ENCODE assay signal across 20 cellular contexts in genomic region chr22:48352086-48352911, GRCh38.
DNase-seq lines count a peak whose midpoint lies in the region; ATAC-seq and TF ChIP-seq lines count a peak whose summit lies in the region.
"Had no signal": no experiment of that assay in that cellular context is flagged by ENCODE, and none has a peak within 500 bp of the region (broad histone marks: within the 10 kb centered on the region; RNA-seq: fewer than 3 reads in every experiment).

No MANE protein-coding gene starts in this region.

- no peak overlapping the region for H3K9ac ChIP-seq in trophoblast cell (ENCODE audit: low read length)
- H3K9ac ChIP-seq: KMS-11 had no signal

- H3K27me3 ChIP-seq in RWPE2 (ENCODE audit: insufficient read depth, poor library complexity, severe bottlenecking) = no peaks in the 10 kb centered on the region
- H3K27me3 ChIP-seq in trophoblast cell (ENCODE audit: insufficient read depth, low read length) = no peaks in the 10 kb centered on the region

- ATAC-seq in left ventricle myocardium superior = no peak
- no peak for ATAC-seq in RWPE2 (ENCODE audit: low read depth)
- ATAC-seq in HG03565 (IDR thresholded peaks at IDR 0.05; ENCODE audit: unreplicated experiment) = no peak
- ATAC-seq in HG02610 (IDR thresholded peaks at IDR 0.05; ENCODE audit: unreplicated experiment) = no peak

- intact Hi-C loops in left ventricle myocardium superior (cut with micrococcal nuclease) = no loop called here
- intact Hi-C loops in cardiac septum (cut with DNase I) = no loop called here

- no peak for TF ChIP-seq CTCF in RWPE2 (IDR thresholded peaks at IDR 0.05; ENCODE audit: poor library complexity, severe bottlenecking)

- H3K9me3 ChIP-seq in RWPE2 (ENCODE audit: severe bottlenecking) = peaks cover 1% of the 10 kb centered on the region
- H3K9me3 ChIP-seq in trophoblast cell (ENCODE audit: insufficient read depth, low read depth, low read length) = no peaks in the 10 kb centered on the region
- H3K9me3 ChIP-seq: HAP-1 had no signal

- no peaks in the 10 kb centered on the region for H3K36me3 ChIP-seq in RWPE2 (ENCODE audit: low read depth)
- no peaks in the 10 kb centered on the region for H3K36me3 ChIP-seq in trophoblast cell (ENCODE audit: control insufficient read depth in 1 of 2, insufficient read depth in 2 of 2, low read length in 2 of 2)
- H3K36me3 ChIP-seq: HAP-1 had no signal

- no peak overlapping the region for H4K8ac ChIP-seq in trophoblast cell (ENCODE audit: low read depth, low read length)

- no peak overlapping the region for H3K4me3 ChIP-seq in RWPE2 (ENCODE audit: severe bottlenecking)
- peak overlapping the region; percentile 34 for H3K4me3 ChIP-seq in trophoblast cell (ENCODE audit: low read depth, low read length)
- H3K4me3 ChIP-seq: HAP-1 had no signal

- no peak overlapping the region for H4K91ac ChIP-seq in trophoblast cell (ENCODE audit: low read depth, low read length)

- no peaks in the 10 kb centered on the region for H3K4me1 ChIP-seq in RWPE2 (ENCODE audit: insufficient read depth, poor library complexity, severe bottlenecking)
- no peaks in the 10 kb centered on the region for H3K4me1 ChIP-seq in trophoblast cell (ENCODE audit: control insufficient read depth in 1 of 2, insufficient read depth in 2 of 2, low read length in 2 of 2)
- H3K4me1 ChIP-seq: HAP-1 had no signal

- no peaks in the 10 kb centered on the region for H3K79me1 ChIP-seq in trophoblast cell (ENCODE audit: low read length)

- no peak overlapping the region for H3K27ac ChIP-seq in RWPE2 (ENCODE audit: poor library complexity, severe bottlenecking)
- no peak overlapping the region for H3K27ac ChIP-seq in trophoblast cell (ENCODE audit: low read depth, low read length)
- H3K27ac ChIP-seq: KMS-11 had no signal

- no peak overlapping the region for H2BK5ac ChIP-seq in trophoblast cell (ENCODE audit: low read depth, low read length, poor library complexity)

- no peak overlapping the region for H3K4me2 ChIP-seq in trophoblast cell (ENCODE audit: low read length)
- H3K4me2 ChIP-seq: KMS-11 had no signal

- no peak overlapping the region for H3K23ac ChIP-seq in trophoblast cell (ENCODE audit: low read length)

- H3K14ac ChIP-seq in trophoblast cell (ENCODE audit: low read length) = no peak overlapping the region

- H4K12ac ChIP-seq in trophoblast cell (ENCODE audit: low read depth, low read length) = no peak overlapping the region

- H2AFZ ChIP-seq in trophoblast cell (ENCODE audit: insufficient read depth, low read length, poor library complexity) = no peak overlapping the region

- no CpG with 5 or more reads among the region's 18 CpGs for WGBS in trophoblast cell (ENCODE audit: extremely low coverage, insufficient coverage, insufficient read length)

- no peaks in the 10 kb centered on the region for H3K79me2 ChIP-seq in trophoblast cell (ENCODE audit: control insufficient read depth, insufficient read depth, low read length, poor library complexity)

- H2BK120ac ChIP-seq in trophoblast cell (ENCODE audit: insufficient read depth, low read length, poor library complexity) = no peak overlapping the region

- no peak overlapping the region for H3K4ac ChIP-seq in trophoblast cell (ENCODE audit: low read depth, low read length)

- no peak overlapping the region for H2AK5ac ChIP-seq in trophoblast cell (ENCODE audit: low read length)

- DNase-seq in left ventricle myocardium superior (peak; percentile 11), cardiac septum (ENCODE audit: low spot score) (no peak), RWPE2 (ENCODE audit: low spot score) (peak; percentile 29), trophoblast cell (no peak), GF-D8 (lab: John Stamatoyannopoulos, UW) (no peak)
- DNase-seq: 8988T; CD4-positive, CD25-positive, alpha-beta regulatory T cell; COR-L47; DMS79; NCI-H1105; NCI-H146; NCI-H2029 treated with DMSO at 0.1 percent for 48 hours; NCI-H524 treated with DMSO at 0.1 percent for 48 hours; NCI-H82; OCI-M1; SHP77 had no signal

- no peak overlapping the region for H2BK12ac ChIP-seq in trophoblast cell (ENCODE audit: low read length)

- no peak overlapping the region for H3K18ac ChIP-seq in trophoblast cell (ENCODE audit: low read length)

Comparison
In these comparisons a context has a peak if more than half of its experiments do, and no peak if none do; other contexts are left out.
1. DNase-seq: peak in left ventricle myocardium superior (single experiment) and RWPE2 (single experiment); none in cardiac septum (single experiment), trophoblast cell (0 of 2) and GF-D8 (single experiment).